ENCODE assay signal across 10 cellular contexts in the genomic region with DNA sequence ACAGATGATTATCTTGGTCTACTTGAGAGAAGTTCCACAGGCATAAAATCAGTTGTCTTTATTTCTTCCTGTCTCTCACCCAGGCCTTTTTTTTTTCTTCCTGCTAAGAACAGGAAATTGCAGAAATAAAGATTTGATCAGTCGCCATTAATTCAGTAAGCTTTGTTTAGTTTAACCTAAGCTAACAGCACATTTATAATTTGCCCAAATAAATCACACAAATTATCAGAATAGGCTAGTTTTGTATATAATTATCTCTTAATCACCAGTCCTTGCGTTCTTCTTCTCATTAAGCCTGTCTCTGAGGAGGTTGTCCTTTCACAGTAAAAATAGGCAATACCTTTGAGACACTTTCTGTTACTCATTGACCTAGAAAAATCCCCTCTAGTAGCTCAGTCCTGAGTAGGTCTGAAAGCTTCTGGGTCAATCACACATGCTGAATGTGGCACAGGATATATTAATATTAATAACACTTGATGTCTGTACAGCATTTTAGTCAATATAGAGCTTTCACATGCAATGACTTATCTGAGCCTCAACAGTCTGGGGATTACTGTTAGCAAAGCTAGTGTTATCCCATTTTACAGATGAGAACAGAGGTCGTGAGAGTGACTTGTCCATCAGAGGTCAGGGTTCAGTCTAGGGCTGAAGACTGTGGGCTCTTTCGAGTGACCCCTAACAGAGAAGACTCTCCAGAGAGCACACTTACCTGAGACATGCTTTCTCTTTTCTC. TPM values are rescaled to one million over a fixed set of nuclear protein-coding genes. Genes with fewer than 3 reads are reported as not detected.
DNase-seq lines count a peak whose midpoint lies in the region; ATAC-seq and TF ChIP-seq lines count a peak whose summit lies in the region.
"Had no signal": no experiment of that assay in that cellular context is flagged by ENCODE, and none has a peak within 500 bp of the region (broad histone marks: within the 10 kb centered on the region; RNA-seq: fewer than 3 reads in every experiment).

No MANE protein-coding gene starts in this region.

- H3K9me3 Mint-ChIP-seq in neural progenitor cell = peaks cover 2% of the 10 kb centered on the region

- no peaks in the 10 kb centered on the region for H4K20me1 ChIP-seq in neural progenitor cell (ENCODE audit: low read depth)

- TF ChIP-seq CTCF in testis (IDR thresholded peaks at IDR 0.05) (no peak), neural progenitor cell (IDR thresholded peaks at IDR 0.05) (no peak)

- H3K36me3 Mint-ChIP-seq in neural progenitor cell = no peaks in the 10 kb centered on the region

- no peaks in the 10 kb centered on the region for H3K27me3 ChIP-seq in esophagus (ENCODE audit: control insufficient read depth in 1 of 2, insufficient read depth in 2 of 2, low read length in 2 of 2)
- H3K27me3 ChIP-seq in testis = no peaks in the 10 kb centered on the region
- no peaks in the 10 kb centered on the region for H3K27me3 ChIP-seq in neural progenitor cell
- H3K27me3 ChIP-seq: SJSA1 had no signal

- no peak overlapping the region for H3K9ac ChIP-seq in neural progenitor cell

- H3K27ac Mint-ChIP-seq in neural progenitor cell = no peak overlapping the region

- no peaks in the 10 kb centered on the region for H3F3A ChIP-seq in neural progenitor cell (ENCODE audit: low read depth)

- no peaks in the 10 kb centered on the region for H3K9me3 ChIP-seq in esophagus (ENCODE audit: control insufficient read depth in 2 of 2, insufficient read depth in 1 of 2, low read depth in 1 of 2, low read length in 1 of 2)
- H3K9me3 ChIP-seq in testis = no peaks in the 10 kb centered on the region
- no peaks in the 10 kb centered on the region for H3K9me3 ChIP-seq in neural progenitor cell (ENCODE audit: low read depth)
- H3K9me3 ChIP-seq: SJSA1 had no signal

- H2AFZ ChIP-seq in neural progenitor cell (replicated peaks) = no peak overlapping the region

- WGBS in esophagus, 2 donors = 60 to 66% methylated on average over 4 of the region's 4 CpGs
- 78 to 79% methylated on average over 4 of the region's 4 CpGs for WGBS in testis, 2 donors

- peak; percentile 88 for ATAC-seq in GM18499 (IDR thresholded peaks at IDR 0.05; ENCODE audit: insufficient read depth, unreplicated experiment)
- ATAC-seq in GM21526 (IDR thresholded peaks at IDR 0.05; ENCODE audit: low FRiP score, unreplicated experiment) = peak; percentile 60
- peak; percentile 86 for ATAC-seq in HG03520 (IDR thresholded peaks at IDR 0.05; ENCODE audit: unreplicated experiment)

- H3K27ac ChIP-seq in esophagus (ENCODE audit: low read depth in 2 of 2, low read length in 1 of 2) = peak overlapping the region; percentile 18 to 51
- H3K27ac ChIP-seq in testis = no peak overlapping the region
- no peak overlapping the region for H3K27ac ChIP-seq in neural progenitor cell
- H3K27ac ChIP-seq: SJSA1 had no signal

- H3K4me3 ChIP-seq in esophagus (ENCODE audit: low read depth in 1 of 2, low read length in 2 of 2) (no peak overlapping the region), testis (no peak overlapping the region), neural progenitor cell (no peak overlapping the region)
- H3K4me3 ChIP-seq: SJSA1 had no signal

- intact Hi-C loops in testis (cut with DNase I; ENCODE audit: low total_unique reads) = no loop called here

- H3K4me3 Mint-ChIP-seq in neural progenitor cell = no peak overlapping the region

- peaks cover 2% of the 10 kb centered on the region for H3K27me3 Mint-ChIP-seq in neural progenitor cell (ENCODE audit: insufficient read depth, low read depth)

- peaks cover 3% of the 10 kb centered on the region for H3K4me1 Mint-ChIP-seq in neural progenitor cell

- H3K36me3 ChIP-seq in esophagus (ENCODE audit: control insufficient read depth in 2 of 2, insufficient read depth in 2 of 2, low read length in 1 of 2) = no peaks in the 10 kb centered on the region
- H3K36me3 ChIP-seq in testis (ENCODE audit: low read depth, missing control alignments) = no peaks in the 10 kb centered on the region
- H3K36me3 ChIP-seq in neural progenitor cell = no peaks in the 10 kb centered on the region
- H3K36me3 ChIP-seq: SJSA1 had no signal

- DNase-seq in testis (no peak), A172 (ENCODE audit: low spot score) (no peak), neural progenitor cell (ENCODE audit: low spot score) (no peak), NCI-H226 (no peak)
- DNase-seq: cortex of kidney had no signal

- H3K79me2 ChIP-seq in neural progenitor cell (ENCODE audit: low read depth) = no peaks in the 10 kb centered on the region

- no peaks in the 10 kb centered on the region for H3K4me1 ChIP-seq in esophagus (ENCODE audit: control insufficient read depth in 2 of 2, insufficient read depth in 2 of 2, low read length in 1 of 2)
- no peaks in the 10 kb centered on the region for H3K4me1 ChIP-seq in testis
- no peaks in the 10 kb centered on the region for H3K4me1 ChIP-seq in neural progenitor cell

- TF ChIP-seq POLR2A in testis (IDR thresholded peaks at IDR 0.05) = no peak

- H3K4me2 ChIP-seq in neural progenitor cell = no peak overlapping the region

RNA-seq across cellular contexts. Expression of gene STK17B, which starts 11.2 kb away (rescaled TPM):
- polyA plus RNA-seq in esophagus = 1 to 10 TPM; 2.2 to 2.9 TPM
- 10 to 100 TPM; 10.4 to 10.6 TPM for total RNA-seq in testis
- 18.1 TPM for polyA plus RNA-seq in testis (ENCODE audit: insufficient read depth, low read depth, low replicate concordance)
- 19.5 and 20.5 TPM in 2 replicates for total RNA-seq in A172 (2014; rRNA removed; shearing (Covaris generic))
- total RNA-seq in neural progenitor cell (ENCODE audit: low replicate concordance) = 18.6 and 35.4 TPM in 2 replicates

Comparison
In these comparisons a context has a peak if more than half of its experiments do, and no peak if none do; other contexts are left out.
1. H3K27ac ChIP-seq: peak in esophagus (2 of 2); none in testis (0 of 2) and neural progenitor cell (single experiment).
2. Peak in every context shown above with its lines, with median percentiles within 50 percentile points of each other: ATAC-seq.